21 cellular contexts compared by ENCODE assay signal in genomic region chr1:29152046-29152805, GRCh38.
"Had no signal": no experiment of that assay in that cellular context is flagged by ENCODE, and none has a peak within 500 bp of the region (broad histone marks: within the 10 kb centered on the region; RNA-seq: fewer than 3 reads in every experiment).

No MANE protein-coding gene starts in this region.

- H3K27ac Mint-ChIP-seq: endodermal cell had no signal

- H3K9me3 ChIP-seq: colonic mucosa, left ventricle myocardium inferior, ovary, right atrium auricular region, upper lobe of left lung, uterus had no signal

- H3K27me3 ChIP-seq: colonic mucosa, foreskin keratinocyte, ovary, right atrium auricular region, upper lobe of left lung, uterus had no signal

- H3K4me1 Mint-ChIP-seq: naive B cell had no signal

- H3K9me3 Mint-ChIP-seq: endodermal cell, naive B cell, neural crest cell had no signal

- ATAC-seq: foreskin keratinocyte, left cardiac atrium had no signal

- DNase-seq: colonic mucosa; effector CD4-positive, alpha-beta T cell; endodermal cell; erythroblast; kidney; left cardiac atrium; left ventricle myocardium inferior; mesenchymal stem cell; naive B cell; ovary; stimulated activated CD4-positive, alpha-beta T cell treated with anti-CD3 and anti-CD28 coated beads, Interleukin-15, amount 100 ng/mL, for 24 hours; stimulated activated CD4-positive, alpha-beta T cell treated with anti-CD3 and anti-CD28 coated beads, Interleukin-1b, Interleukin-23, amount 100 ng/mL, for 48 hours; stimulated activated CD4-positive, alpha-beta T cell treated with anti-CD3 and anti-CD28 coated beads, Interleukin-4, amount 100 ng/mL, for 24 hours; stimulated activated naive CD4-positive, alpha-beta T cell; upper lobe of left lung; uterus had no signal

- H3K4me1 ChIP-seq: colonic mucosa had no signal

- H3K4me3 Mint-ChIP-seq: endodermal cell, naive B cell, neural crest cell had no signal

- H3K27ac ChIP-seq: colonic mucosa, foreskin keratinocyte, left ventricle myocardium inferior, ovary, right atrium auricular region, upper lobe of left lung, uterus had no signal

- H3K4me3 ChIP-seq: colonic mucosa, left ventricle myocardium inferior, lung, ovary, right atrium auricular region, upper lobe of left lung, uterus had no signal

- H3K27me3 Mint-ChIP-seq: naive B cell had no signal

- H3K36me3 ChIP-seq: ovary had no signal

- FAIRE-seq: endothelial cell of umbilical vein, kidney had no signal
